In genomic region chr9:109427886-109428285, GRCh38 we compare ENCODE assay signal across 19 cellular contexts.
DNase-seq lines count a peak whose midpoint lies in the region; ATAC-seq and TF ChIP-seq lines count a peak whose summit lies in the region.
"Had no signal": no experiment of that assay in that cellular context is flagged by ENCODE, and none has a peak within 500 bp of the region (broad histone marks: within the 10 kb centered on the region; RNA-seq: fewer than 3 reads in every experiment).

No MANE protein-coding gene starts in this region.

- intact Hi-C loops in heart right ventricle (cut with DNase I) (no loop called here), right cardiac atrium (cut with DNase I) (loop anchor here in 1 of 4 donors (10.0 kb wide), 1 partner anchor 197 kb away; no protein-coding TSS in a partner anchor), left ventricle myocardium superior (cut with micrococcal nuclease) (no loop called here), right lobe of liver (cut with DNase I) (no loop called here), gastrocnemius medialis (cut with DNase I; ENCODE audit: low total_unique reads) (no loop called here)
- intact Hi-C loops in activated CD8-positive, alpha-beta T cell treated with anti-CD3 and anti-CD28 coated beads for 36 hours (cut with micrococcal nuclease): no loop called here

- TF ChIP-seq CTCF in heart right ventricle (IDR thresholded peaks at IDR 0.05) (no peak), right lobe of liver (IDR thresholded peaks at IDR 0.05) (no peak), gastrocnemius medialis (IDR thresholded peaks at IDR 0.05 in 4 of 5, conservative IDR thresholded peaks at IDR 0.05 in 1 of 5) (no peak)
- no peak for TF ChIP-seq CTCF in activated CD8-positive, alpha-beta T cell treated with anti-CD3 and anti-CD28 coated beads for 36 hours (IDR thresholded peaks at IDR 0.05)

- ATAC-seq in heart right ventricle: peak in 1 of 8 donors; percentile 43
- no peak for ATAC-seq in right cardiac atrium
- ATAC-seq in left ventricle myocardium superior: peak; percentile 35
- peak; percentile 61 to 82 (median 70) for ATAC-seq in right lobe of liver
- ATAC-seq in gastrocnemius medialis: no peak
- no peak for ATAC-seq in activated T-helper 17 cell treated with anti-CD3 and anti-CD28 coated beads, Interleukin-2, amount 50 U/mL, for 72 hours (replicated peaks)
- ATAC-seq in activated CD8-positive, alpha-beta T cell treated with anti-CD3 and anti-CD28 coated beads for 36 hours: no peak
- ATAC-seq: GM12878 had no signal

- no peak overlapping the region for H3K4me3 Mint-ChIP-seq in activated T-helper 17 cell treated with anti-CD3 and anti-CD28 coated beads, Interleukin-2, amount 50 U/mL, for 72 hours
- no peak overlapping the region for H3K4me3 Mint-ChIP-seq in activated CD8-positive, alpha-beta T cell treated with anti-CD3 and anti-CD28 coated beads for 36 hours
- H3K4me3 Mint-ChIP-seq: CD4-positive, CD25-positive, alpha-beta regulatory T cell; CD8-positive, alpha-beta memory T cell; H9 had no signal

- no peaks in the 10 kb centered on the region for H3K9me3 Mint-ChIP-seq in activated T-helper 17 cell treated with anti-CD3 and anti-CD28 coated beads, Interleukin-2, amount 50 U/mL, for 72 hours
- no peaks in the 10 kb centered on the region for H3K9me3 Mint-ChIP-seq in activated CD8-positive, alpha-beta T cell treated with anti-CD3 and anti-CD28 coated beads for 36 hours
- H3K9me3 Mint-ChIP-seq: CD4-positive, CD25-positive, alpha-beta regulatory T cell; CD8-positive, alpha-beta memory T cell; H9 had no signal

- no peaks in the 10 kb centered on the region for H3K4me1 Mint-ChIP-seq in activated T-helper 17 cell treated with anti-CD3 and anti-CD28 coated beads, Interleukin-2, amount 50 U/mL, for 72 hours
- H3K4me1 Mint-ChIP-seq in activated CD8-positive, alpha-beta T cell treated with anti-CD3 and anti-CD28 coated beads for 36 hours (ENCODE audit: low read depth): no peaks in the 10 kb centered on the region
- H3K4me1 Mint-ChIP-seq: CD4-positive, CD25-positive, alpha-beta regulatory T cell; CD8-positive, alpha-beta memory T cell had no signal

- POLR2A ChIA-PET in activated CD8-positive, alpha-beta T cell treated with anti-CD3 and anti-CD28 coated beads for 36 hours (lab: Charles Lee): no interaction called here

- H3K27me3 ChIP-seq in heart right ventricle: no peaks in the 10 kb centered on the region
- no peaks in the 10 kb centered on the region for H3K27me3 ChIP-seq in right cardiac atrium (ENCODE audit: control insufficient read depth, insufficient read depth)
- H3K27me3 ChIP-seq in right lobe of liver: no peaks in the 10 kb centered on the region
- no peaks in the 10 kb centered on the region for H3K27me3 ChIP-seq in gastrocnemius medialis
- H3K27me3 ChIP-seq: BE2C had no signal

- in situ Hi-C loops in gastrocnemius medialis (cut with MboI; ENCODE audit: low sequenced_read_pairs in 4 of 4): no loop called here

- no peak for TF ChIP-seq POLR2A in right lobe of liver (IDR thresholded peaks at IDR 0.05)
- TF ChIP-seq POLR2A in gastrocnemius medialis (IDR thresholded peaks at IDR 0.05): no peak

- H3K36me3 ChIP-seq in heart right ventricle: peaks cover 0 to 13% (median 0%) of the 10 kb centered on the region in 9 donors
- H3K36me3 ChIP-seq in right lobe of liver: peaks cover 4 to 51% (median 29%) of the 10 kb centered on the region in 4 donors
- peaks cover 0 to 13% of the 10 kb centered on the region in 2 donors for H3K36me3 ChIP-seq in gastrocnemius medialis
- H3K36me3 ChIP-seq: BE2C had no signal

- 60 to 65% methylated on average over 4 of the region's 4 CpGs for WGBS in heart right ventricle, 2 donors
- WGBS in right cardiac atrium: 66% methylated on average over 4 of the region's 4 CpGs
- WGBS in right lobe of liver (ENCODE audit: insufficient coverage, low coverage, low lambda C conversion rate, missing lambda C conversion rate): 41% methylated on average over 3 of the region's 4 CpGs

- H3K36me3 Mint-ChIP-seq in activated T-helper 17 cell treated with anti-CD3 and anti-CD28 coated beads, Interleukin-2, amount 50 U/mL, for 72 hours (ENCODE audit: low read depth): no peaks in the 10 kb centered on the region
- no peaks in the 10 kb centered on the region for H3K36me3 Mint-ChIP-seq in activated CD8-positive, alpha-beta T cell treated with anti-CD3 and anti-CD28 coated beads for 36 hours (ENCODE audit: low read depth)
- H3K36me3 Mint-ChIP-seq: CD4-positive, CD25-positive, alpha-beta regulatory T cell; CD8-positive, alpha-beta memory T cell had no signal

- H3K9me3 ChIP-seq in heart right ventricle: no peaks in the 10 kb centered on the region
- no peaks in the 10 kb centered on the region for H3K9me3 ChIP-seq in right cardiac atrium (ENCODE audit: control insufficient read depth, low read length)
- no peaks in the 10 kb centered on the region for H3K9me3 ChIP-seq in right lobe of liver
- no peaks in the 10 kb centered on the region for H3K9me3 ChIP-seq in gastrocnemius medialis
- H3K9me3 ChIP-seq: BE2C had no signal

- H3K4me1 ChIP-seq in heart right ventricle (peaks cover 0 to 38% (median 2%) of the 10 kb centered on the region in 9 donors), right cardiac atrium (ENCODE audit: control insufficient read depth, insufficient read depth, low read length) (no peaks in the 10 kb centered on the region), right lobe of liver (no peaks in the 10 kb centered on the region), gastrocnemius medialis (peaks cover 19 to 20% of the 10 kb centered on the region in 2 donors)
- H3K4me1 ChIP-seq: BE2C had no signal

- DNase-seq in heart right ventricle (no peak), right cardiac atrium (no peak), left ventricle myocardium superior (no peak), right lobe of liver (no peak), gastrocnemius medialis (no peak)
- no peak for DNase-seq in activated CD8-positive, alpha-beta T cell treated with anti-CD3 and anti-CD28 coated beads for 36 hours
- DNase-seq: ACHN; BE2C; C1 segment of cervical spinal cord; CD4-positive, CD25-positive, alpha-beta regulatory T cell; CD8-positive, alpha-beta memory T cell; COR-L47; DMS 273 treated with DMSO at 0.1 percent for 48 hours; DMS53; DND-41; EL; H9 had no signal

- CTCF ChIA-PET in activated CD8-positive, alpha-beta T cell treated with anti-CD3 and anti-CD28 coated beads for 36 hours (lab: Charles Lee): interaction anchor here (1.6 to 1.8 kb wide), 2 partner anchors 16 to 42 kb away, joined by 5 to 7 read pairs; no protein-coding TSS in a partner anchor

- peaks cover 12% of the 10 kb centered on the region for H3K27me3 Mint-ChIP-seq in activated T-helper 17 cell treated with anti-CD3 and anti-CD28 coated beads, Interleukin-2, amount 50 U/mL, for 72 hours
- peaks cover 7% of the 10 kb centered on the region for H3K27me3 Mint-ChIP-seq in activated CD8-positive, alpha-beta T cell treated with anti-CD3 and anti-CD28 coated beads for 36 hours

- peak overlapping the region in 8 of 10 donors; percentile 27 to 83 (median 57) for H3K27ac ChIP-seq in heart right ventricle
- no peak overlapping the region for H3K27ac ChIP-seq in right cardiac atrium (ENCODE audit: low read length)
- H3K27ac ChIP-seq in right lobe of liver: no peak overlapping the region
- peak overlapping the region; percentile 2 to 95 (median 41) for H3K27ac ChIP-seq in gastrocnemius medialis

- H3K4me3 ChIP-seq in heart right ventricle (peak overlapping the region in 8 of 10 donors; percentile 9 to 51 (median 38)), right cardiac atrium (ENCODE audit: low read length) (no peak overlapping the region), right lobe of liver (no peak overlapping the region), gastrocnemius medialis (no peak overlapping the region)
- H3K4me3 ChIP-seq: GM12878 had no signal

- no peak overlapping the region for H3K27ac Mint-ChIP-seq in activated T-helper 17 cell treated with anti-CD3 and anti-CD28 coated beads, Interleukin-2, amount 50 U/mL, for 72 hours
- no peak overlapping the region for H3K27ac Mint-ChIP-seq in activated CD8-positive, alpha-beta T cell treated with anti-CD3 and anti-CD28 coated beads for 36 hours
- H3K27ac Mint-ChIP-seq: CD4-positive, CD25-positive, alpha-beta regulatory T cell; CD8-positive, alpha-beta memory T cell; H9 had no signal

Comparison
In these comparisons a context has a peak if more than half of its experiments do, and no peak if none do; other contexts are left out.
1. ATAC-seq: peak in left ventricle myocardium superior (single experiment) and right lobe of liver (4 of 4); none in right cardiac atrium (0 of 2), gastrocnemius medialis (0 of 2), activated T-helper 17 cell treated with anti-CD3 and anti-CD28 coated beads, Interleukin-2, amount 50 U/mL, for 72 hours (single experiment) and activated CD8-positive, alpha-beta T cell treated with anti-CD3 and anti-CD28 coated beads for 36 hours (single experiment).
2. H3K27ac ChIP-seq: peak in heart right ventricle (8 of 10) and gastrocnemius medialis (4 of 4); none in right cardiac atrium (single experiment) and right lobe of liver (0 of 3).
3. H3K4me3 ChIP-seq: peak in heart right ventricle (8 of 10); none in right cardiac atrium (single experiment), right lobe of liver (0 of 3) and gastrocnemius medialis (0 of 4).